23 cellular contexts compared by ENCODE assay signal in genomic region chr3:170517251-170517945, GRCh38.
DNase-seq lines count a peak whose midpoint lies in the region; ATAC-seq, FAIRE-seq and TF ChIP-seq lines count a peak whose summit lies in the region.
"Had no signal": no experiment of that assay in that cellular context is flagged by ENCODE, and none has a peak within 500 bp of the region (broad histone marks: within the 10 kb centered on the region; RNA-seq: fewer than 3 reads in every experiment).

No MANE protein-coding gene starts in this region.

- no peaks in the 10 kb centered on the region for H4K20me1 ChIP-seq in smooth muscle cell (ENCODE audit: low read depth)

- H3K4ac ChIP-seq in mesenchymal stem cell (ENCODE audit: low read depth in 1 of 2, low read length in 2 of 2) = no peak overlapping the region

- FAIRE-seq in H54 (lab: Jason Lieb, UNC) = peak; percentile 53
- FAIRE-seq: TTC549 had no signal

- H3K36me3 ChIP-seq in mesenchymal stem cell (ENCODE audit: control insufficient read depth in 1 of 2, insufficient read depth in 2 of 2, low read depth in 1 of 2, low read length in 2 of 2) (peaks cover 0 to 27% of the 10 kb centered on the region in 2 experiments), smooth muscle cell (ENCODE audit: low read depth) (no peaks in the 10 kb centered on the region)
- H3K36me3 ChIP-seq: upper lobe of left lung had no signal

- H2BK15ac ChIP-seq in mesenchymal stem cell (ENCODE audit: low read depth, poor library complexity, severe bottlenecking) = no peak overlapping the region

- H3K23ac ChIP-seq in mesenchymal stem cell (ENCODE audit: low read length in 2 of 2) = no peak overlapping the region

- H3K9ac ChIP-seq in mesenchymal stem cell (ENCODE audit: low read length) = no peak overlapping the region
- no peak overlapping the region for H3K9ac ChIP-seq in smooth muscle cell (ENCODE audit: low read depth)
- H3K9ac ChIP-seq: SK-N-SH had no signal

- no peak overlapping the region for H3K18ac ChIP-seq in mesenchymal stem cell (ENCODE audit: low read depth in 1 of 2, low read length in 2 of 2)

- H3K4me3 ChIP-seq in mesenchymal stem cell (ENCODE audit: insufficient read depth in 1 of 2, low read depth in 1 of 2, low read length in 2 of 2) = no peak overlapping the region
- H3K4me3 ChIP-seq in smooth muscle cell = no peak overlapping the region
- H3K4me3 ChIP-seq: upper lobe of left lung had no signal

- H3K79me1 ChIP-seq in mesenchymal stem cell (replicated peaks; ENCODE audit: low read length, poor library complexity, severe bottlenecking) = no peaks in the 10 kb centered on the region

- H2AK5ac ChIP-seq in mesenchymal stem cell (ENCODE audit: low read length, severe bottlenecking) = no peak overlapping the region

- 54% methylated on average over 3 of the region's 3 CpGs for WGBS in mesenchymal stem cell
- WGBS in smooth muscle cell (ENCODE audit: low lambda C conversion rate) = 72% methylated on average over 3 of the region's 3 CpGs

- H2BK12ac ChIP-seq in mesenchymal stem cell (ENCODE audit: low read length in 2 of 2) = no peak overlapping the region

- H3K27ac ChIP-seq in mesenchymal stem cell (ENCODE audit: low read length, poor library complexity, severe bottlenecking) (no peak overlapping the region), smooth muscle cell (ENCODE audit: low read depth) (no peak overlapping the region)
- H3K27ac ChIP-seq: C4-2B, upper lobe of left lung had no signal

- DNase-seq in H54 (ENCODE audit: insufficient read length, low spot score) (no peak), NCI-H1694 treated with DMSO at 0.1 percent for 48 hours (lab: John Stamatoyannopoulos, UW) (peak; percentile 39), amniotic epithelial cell (ENCODE audit: low read depth) (peak; percentile 36), mesenchymal stem cell (peak; percentile 38), smooth muscle cell (lab: John Stamatoyannopoulos, UW; ENCODE audit: unreplicated experiment) (no peak)
- no peak for DNase-seq in activated CD8-positive, alpha-beta memory T cell treated with anti-CD3 and anti-CD28 coated beads for 24 hours
- DNase-seq: activated CD4-positive, alpha-beta T cell treated with anti-CD3 and anti-CD28 coated beads, Interleukin-2, amount 50 U/mL, for 48 hours; activated naive CD4-positive, alpha-beta T cell treated with anti-CD3 and anti-CD28 coated beads for 36 hours; amygdala; Caco-2; DMS79; GF-D8; KG1; NCI-H1417 treated with DMSO at 0.1 percent for 48 hours; NCI-H510A; nephron progenitor cell; OCI-M1; SK-N-SH; stimulated activated naive CD4-positive, alpha-beta T cell; upper lobe of left lung had no signal

- H3K27me3 ChIP-seq in mesenchymal stem cell (ENCODE audit: control insufficient read depth in 1 of 2, insufficient read depth in 1 of 2, low read length in 2 of 2) (no peaks in the 10 kb centered on the region), smooth muscle cell (ENCODE audit: low read depth) (no peaks in the 10 kb centered on the region)
- H3K27me3 ChIP-seq: upper lobe of left lung had no signal

- no peak overlapping the region for H2BK120ac ChIP-seq in mesenchymal stem cell (ENCODE audit: low read depth, low read length)

- no peak for ATAC-seq in HG03342 (IDR thresholded peaks at IDR 0.05; ENCODE audit: unreplicated experiment)

- H3F3A ChIP-seq in smooth muscle cell (ENCODE audit: low read depth) = no peaks in the 10 kb centered on the region

- H3K9me3 ChIP-seq in mesenchymal stem cell (ENCODE audit: control insufficient read depth, low read length) (no peaks in the 10 kb centered on the region), smooth muscle cell (replicated peaks; ENCODE audit: low read depth) (no peaks in the 10 kb centered on the region)
- H3K9me3 ChIP-seq: Caco-2, SK-N-SH, upper lobe of left lung had no signal

- H4K91ac ChIP-seq in mesenchymal stem cell (ENCODE audit: low read length) = peak overlapping the region; percentile 40

- H2AFZ ChIP-seq in mesenchymal stem cell (ENCODE audit: low read depth, low read length) (no peak overlapping the region), smooth muscle cell (ENCODE audit: low read depth) (no peak overlapping the region)

- no peak for TF ChIP-seq CTCF in smooth muscle cell (IDR thresholded peaks at IDR 0.05; ENCODE audit: borderline replicate concordance, insufficient read depth, poor library complexity, severe bottlenecking)

- no peak for TF ChIP-seq POLR2A in H54 (IDR thresholded peaks at IDR 0.05; ENCODE audit: low read depth, low read length)

- H4K8ac ChIP-seq in mesenchymal stem cell (ENCODE audit: low read length) = no peak overlapping the region

- H3K14ac ChIP-seq in mesenchymal stem cell (ENCODE audit: low read length in 2 of 2) = no peak overlapping the region

- no peak overlapping the region for H3K4me2 ChIP-seq in mesenchymal stem cell (ENCODE audit: low read length, poor library complexity, severe bottlenecking)
- H3K4me2 ChIP-seq in smooth muscle cell = no peak overlapping the region
- H3K4me2 ChIP-seq: SK-N-SH had no signal

- no peaks in the 10 kb centered on the region for H3K4me1 ChIP-seq in mesenchymal stem cell (ENCODE audit: control insufficient read depth, insufficient read depth, low read depth, low read length)
- H3K4me1 ChIP-seq in smooth muscle cell (ENCODE audit: low read depth) = no peaks in the 10 kb centered on the region
- H3K4me1 ChIP-seq: Caco-2, upper lobe of left lung had no signal

- H2BK5ac ChIP-seq in mesenchymal stem cell (ENCODE audit: low read depth, low read length, poor library complexity, severe bottlenecking) = no peak overlapping the region

- no peaks in the 10 kb centered on the region for H3K79me2 ChIP-seq in smooth muscle cell (ENCODE audit: low read depth)

Comparison
In these comparisons a context has a peak if more than half of its experiments do, and no peak if none do; other contexts are left out.
1. DNase-seq: peak in NCI-H1694 treated with DMSO at 0.1 percent for 48 hours (single experiment), amniotic epithelial cell (single experiment) and mesenchymal stem cell (single experiment); none in H54 (single experiment), smooth muscle cell (single experiment) and activated CD8-positive, alpha-beta memory T cell treated with anti-CD3 and anti-CD28 coated beads for 24 hours (single experiment).